1 cellular context compared by ENCODE assay signal in the genomic region with DNA sequence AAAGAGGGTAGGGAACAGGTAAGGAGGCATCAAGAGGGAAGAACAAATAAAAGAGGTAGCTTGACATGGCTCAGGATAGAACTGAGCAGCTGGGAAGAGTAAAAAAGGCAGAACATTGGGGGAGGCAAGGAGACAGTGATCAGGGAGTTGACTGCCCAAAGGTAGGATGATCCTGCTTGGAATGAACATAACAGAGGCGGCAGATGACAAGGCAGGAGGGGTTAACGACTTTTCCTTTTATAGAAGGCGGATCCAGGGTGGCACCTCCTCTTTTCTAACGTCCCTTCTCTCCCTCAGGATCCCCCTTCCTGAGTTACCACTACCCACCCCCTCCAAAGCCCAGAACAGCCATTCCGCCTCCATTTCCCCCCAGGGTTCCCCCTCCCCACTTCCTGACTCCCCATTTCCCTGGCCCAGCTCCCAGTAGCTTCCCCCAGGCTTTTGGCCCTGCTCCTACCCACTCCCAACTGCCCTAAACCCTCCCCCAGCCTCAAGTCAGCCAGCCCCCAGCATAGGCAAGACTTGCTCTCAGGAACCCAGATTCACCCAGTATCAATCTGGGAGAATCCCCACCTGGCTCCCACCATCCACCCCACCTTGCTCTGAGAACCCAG.
TF ChIP-seq lines count a peak whose summit lies in the region.

No MANE protein-coding gene starts in this region.

TF ChIP-seq in liver, 16 proteins besides CTCF, POLR2A, EP300 and RAD21 (continued from another document):
- TF ChIP-seq ZBTB33 (IDR thresholded peaks at IDR 0.05) (no peak), SP1 (IDR thresholded peaks at IDR 0.05) (no peak), TAF1 (conservative IDR thresholded peaks at IDR 0.05) (no peak), REST (IDR thresholded peaks at IDR 0.05) (no peak), HNF4A (conservative IDR thresholded peaks at IDR 0.05) (no peak), MAX (IDR thresholded peaks at IDR 0.05) (no peak), JUND (IDR thresholded peaks at IDR 0.05) (no peak), EGR1 (IDR thresholded peaks at IDR 0.05; ENCODE audit: low read depth in 2 of 2) (no peak), GABPA (IDR thresholded peaks at IDR 0.05 in 1 of 2, conservative IDR thresholded peaks at IDR 0.05 in 1 of 2) (no peak), FOXA1 (IDR thresholded peaks at IDR 0.05) (no peak)
